ENCODE assay signal across 24 cellular contexts in the genomic region with DNA sequence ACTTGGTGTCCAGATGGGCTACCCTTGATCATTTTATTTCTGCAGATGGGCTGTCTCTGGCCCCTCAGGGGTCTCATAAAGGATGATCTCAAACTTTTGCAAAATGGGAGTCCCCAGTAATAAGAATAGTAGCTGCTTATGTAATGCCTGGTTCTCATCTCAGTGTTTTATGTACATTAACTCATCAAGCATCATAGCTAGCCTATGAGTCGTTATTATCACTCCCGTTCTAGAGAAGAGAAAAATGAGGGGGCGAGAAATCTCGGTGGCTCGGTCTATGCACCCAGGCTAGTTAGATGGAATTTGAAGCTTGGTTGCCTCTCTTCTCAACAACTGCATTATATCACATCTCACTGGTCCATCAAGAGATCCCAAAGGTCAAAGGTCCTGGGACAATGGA. TPM values are rescaled to one million over a fixed set of nuclear protein-coding genes. Genes with fewer than 3 reads are reported as not detected.
"Had no signal": no experiment of that assay in that cellular context is flagged by ENCODE, and none has a peak within 500 bp of the region (broad histone marks: within the 10 kb centered on the region; RNA-seq: fewer than 3 reads in every experiment).

No MANE protein-coding gene starts in this region.

- H3K36me3 ChIP-seq: esophagus muscularis mucosa, gastrocnemius medialis, transverse colon had no signal

- H3K27ac Mint-ChIP-seq: activated CD4-positive, alpha-beta T cell treated with anti-CD3 and anti-CD28 coated beads, Interleukin-2, amount 10 ng/mL, durations not matched to agents 7 days and 5 days; activated CD8-positive, alpha-beta T cell treated with anti-CD3 and anti-CD28 coated beads, Interleukin-2, amount 10 ng/mL, durations not matched to agents 7 days and 5 days; activated naive CD4-positive, alpha-beta T cell treated with anti-CD3 and anti-CD28 coated beads, Interleukin-2, amount 50 U/mL, for 24 hours; activated T-helper 1 cell treated with anti-CD3 and anti-CD28 coated beads, Interleukin-12 subunit alpha, Interleukin-12 subunit beta, Interleukin-2, Interleukin-4 antibody, amounts not matched to agents 30 ng/mL and 10 ng/mL and 1 ng/mL, durations not matched to agents 14 hours and 24 hours and 36 hours; effector memory CD8-positive, alpha-beta T cell; nephron progenitor cell; stimulated activated naive B cell treated with anti-CD40 and anti-IgM and Interleukin-4, amounts not matched to agents 10 μg/mL and 1 μg/mL and 100 μg/mL, for 72 hours had no signal

- H3K4me3 Mint-ChIP-seq: activated CD4-positive, alpha-beta T cell treated with anti-CD3 and anti-CD28 coated beads, Interleukin-2, amount 10 ng/mL, durations not matched to agents 7 days and 5 days; activated CD8-positive, alpha-beta T cell treated with anti-CD3 and anti-CD28 coated beads, Interleukin-2, amount 10 ng/mL, durations not matched to agents 7 days and 5 days; activated naive CD4-positive, alpha-beta T cell treated with anti-CD3 and anti-CD28 coated beads, Interleukin-2, amount 50 U/mL, for 24 hours; activated T-helper 1 cell treated with anti-CD3 and anti-CD28 coated beads, Interleukin-12 subunit alpha, Interleukin-12 subunit beta, Interleukin-2, Interleukin-4 antibody, amounts not matched to agents 30 ng/mL and 10 ng/mL and 1 ng/mL, durations not matched to agents 14 hours and 24 hours and 36 hours; central memory CD8-positive, alpha-beta T cell; effector memory CD8-positive, alpha-beta T cell; stimulated activated naive B cell treated with anti-CD40 and anti-IgM and Interleukin-4, amounts not matched to agents 10 μg/mL and 1 μg/mL and 100 μg/mL, for 72 hours had no signal

- H3K9me3 ChIP-seq: esophagus muscularis mucosa, gastrocnemius medialis, mucosa of descending colon, transverse colon had no signal

- H3K4me3 ChIP-seq: esophagus muscularis mucosa, mucosa of descending colon, smooth muscle cell, transverse colon had no signal

- DNase-seq: activated CD4-positive, alpha-beta T cell treated with anti-CD3 and anti-CD28 coated beads, Interleukin-2, amount 10 ng/mL, durations not matched to agents 7 days and 5 days; activated CD8-positive, alpha-beta T cell treated with anti-CD3 and anti-CD28 coated beads, Interleukin-2, amount 10 ng/mL, durations not matched to agents 7 days and 5 days; activated gamma-delta T cell treated with Interleukin-2 at 50 U/mL for 16 hours; aorta; effector memory CD8-positive, alpha-beta T cell; gastrocnemius medialis; head of caudate nucleus; left colon; mesenchymal stem cell; mucosa of descending colon; nephron progenitor cell; stimulated activated CD4-positive, alpha-beta T cell treated with anti-CD3 and anti-CD28 coated beads, Interleukin-2, amount 100 ng/mL, for 48 hours; stimulated activated CD8-positive, alpha-beta memory T cell treated with anti-CD3 and anti-CD28 coated beads, Interleukin-4, amount 100 ng/mL, for 48 hours; stimulated activated naive B cell treated with anti-CD40 and anti-IgM and Interleukin-4, amounts not matched to agents 10 μg/mL and 1 μg/mL and 100 μg/mL, for 72 hours; transverse colon had no signal

- H3K27me3 ChIP-seq: gastrocnemius medialis had no signal

- H3K4me1 Mint-ChIP-seq: activated CD4-positive, alpha-beta T cell treated with anti-CD3 and anti-CD28 coated beads, Interleukin-2, amount 10 ng/mL, durations not matched to agents 7 days and 5 days; central memory CD8-positive, alpha-beta T cell had no signal

- H3K4me2 ChIP-seq: smooth muscle cell had no signal

- ATAC-seq: activated CD8-positive, alpha-beta T cell treated with anti-CD3 and anti-CD28 coated beads, Interleukin-2, amount 10 ng/mL, durations not matched to agents 7 days and 5 days; effector memory CD8-positive, alpha-beta T cell; gastrocnemius medialis; left colon; mucosa of descending colon; sciatic nerve; stimulated activated naive B cell treated with anti-CD40 and anti-IgM and Interleukin-4, amounts not matched to agents 10 μg/mL and 1 μg/mL and 100 μg/mL, for 72 hours had no signal

- H3K27ac ChIP-seq: esophagus muscularis mucosa, transverse colon had no signal

- H3K36me3 Mint-ChIP-seq: activated naive CD4-positive, alpha-beta T cell treated with anti-CD3 and anti-CD28 coated beads, Interleukin-2, amount 50 U/mL, for 24 hours; stimulated activated naive B cell treated with anti-CD40 and anti-IgM and Interleukin-4, amounts not matched to agents 10 μg/mL and 1 μg/mL and 100 μg/mL, for 72 hours had no signal

- H3K9me3 Mint-ChIP-seq: activated CD4-positive, alpha-beta T cell treated with anti-CD3 and anti-CD28 coated beads, Interleukin-2, amount 10 ng/mL, durations not matched to agents 7 days and 5 days; activated naive CD4-positive, alpha-beta T cell treated with anti-CD3 and anti-CD28 coated beads, Interleukin-2, amount 50 U/mL, for 24 hours; activated T-helper 1 cell treated with anti-CD3 and anti-CD28 coated beads, Interleukin-12 subunit alpha, Interleukin-12 subunit beta, Interleukin-2, Interleukin-4 antibody, amounts not matched to agents 30 ng/mL and 10 ng/mL and 1 ng/mL, durations not matched to agents 14 hours and 24 hours and 36 hours; central memory CD8-positive, alpha-beta T cell; effector memory CD8-positive, alpha-beta T cell; nephron progenitor cell had no signal

RNA-seq across cellular contexts. Expression of a gene that starts 3.4 kb away (rescaled TPM):
- total RNA-seq: activated CD4-positive, alpha-beta T cell treated with anti-CD3 and anti-CD28 coated beads, Interleukin-2, amount 10 ng/mL, durations not matched to agents 7 days and 5 days; activated CD8-positive, alpha-beta T cell treated with anti-CD3 and anti-CD28 coated beads, Interleukin-2, amount 10 ng/mL, durations not matched to agents 7 days and 5 days; activated T-helper 1 cell treated with anti-CD3 and anti-CD28 coated beads, Interleukin-12 subunit alpha, Interleukin-12 subunit beta, Interleukin-2, Interleukin-4 antibody, amounts not matched to agents 30 ng/mL and 10 ng/mL and 1 ng/mL, durations not matched to agents 14 hours and 24 hours and 36 hours; aorta; esophagus muscularis mucosa; left colon; lower leg skin; mucosa of descending colon; sciatic nerve; T-helper 2 cell treated with Interferon-gamma antibody and Interleukin-4, amounts not matched to agents 100 ng/mL and 5 ng/mL, for 36 hours; transverse colon had no signal
- polyA plus RNA-seq: keratinocyte, smooth muscle cell had no signal

RNA-seq across cellular contexts. Expression of a gene that starts 32.1 kb away (rescaled TPM):
- total RNA-seq: activated CD4-positive, alpha-beta T cell treated with anti-CD3 and anti-CD28 coated beads, Interleukin-2, amount 10 ng/mL, durations not matched to agents 7 days and 5 days; activated CD8-positive, alpha-beta T cell treated with anti-CD3 and anti-CD28 coated beads, Interleukin-2, amount 10 ng/mL, durations not matched to agents 7 days and 5 days; activated T-helper 1 cell treated with anti-CD3 and anti-CD28 coated beads, Interleukin-12 subunit alpha, Interleukin-12 subunit beta, Interleukin-2, Interleukin-4 antibody, amounts not matched to agents 30 ng/mL and 10 ng/mL and 1 ng/mL, durations not matched to agents 14 hours and 24 hours and 36 hours; T-helper 2 cell treated with Interferon-gamma antibody and Interleukin-4, amounts not matched to agents 100 ng/mL and 5 ng/mL, for 36 hours; transverse colon had no signal
- polyA plus RNA-seq: keratinocyte had no signal
